In genomic region chr20:25149986-25150385, GRCh38 we compare ENCODE assay signal across 18 cellular contexts.
"Had no signal": no experiment of that assay in that cellular context is flagged by ENCODE, and none has a peak within 500 bp of the region (broad histone marks: within the 10 kb centered on the region; RNA-seq: fewer than 3 reads in every experiment).

No MANE protein-coding gene starts in this region.

- H3K4me1 Mint-ChIP-seq: mesothelial cell of epicardium had no signal

- H3K27me3 ChIP-seq: body of pancreas had no signal

- H3K36me3 ChIP-seq: lower lobe of right lung, upper lobe of right lung had no signal

- H3K4me3 Mint-ChIP-seq: activated CD4-positive, alpha-beta T cell treated with anti-CD3 and anti-CD28 coated beads, Interleukin-2, amount 10 ng/mL, durations not matched to agents 7 days and 5 days; activated naive CD4-positive, alpha-beta T cell treated with anti-CD3 and anti-CD28 coated beads, Interleukin-2, amount 10 ng/mL, durations not matched to agents 7 days and 5 days; mesothelial cell of epicardium; stimulated activated naive CD8-positive, alpha-beta T cell treated with anti-CD3 and anti-CD28 coated beads, Interleukin-15, Interleukin-2, amounts not matched to agents 100 ng/mL and 50 ng/mL, for 24 hours; T-helper 1 cell treated with Interleukin-12 subunit alpha and Interleukin-12 subunit beta and Interleukin-4 antibody, amounts not matched to agents 30 μg/mL and 1 μg/mL, for 36 hours; WTC11 had no signal

- H3K9me3 ChIP-seq: body of pancreas, lower lobe of right lung, upper lobe of right lung had no signal

- H3K27ac Mint-ChIP-seq: activated CD4-positive, alpha-beta T cell treated with anti-CD3 and anti-CD28 coated beads, Interleukin-2, amount 10 ng/mL, durations not matched to agents 7 days and 5 days; activated naive CD4-positive, alpha-beta T cell treated with anti-CD3 and anti-CD28 coated beads, Interleukin-2, amount 10 ng/mL, durations not matched to agents 7 days and 5 days; activated T-helper 2 cell treated with anti-CD3 and anti-CD28 coated beads, Interferon-gamma antibody, Interleukin-2, Interleukin-4, amounts not matched to agents 10 μg/mL and 5 μg/mL and 100 μg/mL, durations not matched to agents 14 hours and 24 hours and 36 hours; immature natural killer cell; mesothelial cell of epicardium; stimulated activated naive CD8-positive, alpha-beta T cell treated with anti-CD3 and anti-CD28 coated beads, Interleukin-15, Interleukin-2, amounts not matched to agents 100 ng/mL and 50 ng/mL, for 24 hours; T-helper 1 cell treated with Interleukin-12 subunit alpha and Interleukin-12 subunit beta and Interleukin-4 antibody, amounts not matched to agents 30 μg/mL and 1 μg/mL, for 36 hours; WTC11 had no signal

- H3K27ac ChIP-seq: body of pancreas, lower lobe of right lung, upper lobe of right lung had no signal

- H3K4me3 ChIP-seq: body of pancreas, lower lobe of right lung, upper lobe of right lung had no signal

- H3K36me3 Mint-ChIP-seq: activated naive CD4-positive, alpha-beta T cell treated with anti-CD3 and anti-CD28 coated beads, Interleukin-2, amount 10 ng/mL, durations not matched to agents 7 days and 5 days; mesothelial cell of epicardium; WTC11 had no signal

- ATAC-seq: body of pancreas, esophagus mucosa, left cardiac atrium, lower lobe of right lung, upper lobe of right lung, WTC11 had no signal

- FAIRE-seq: endometrium had no signal

- DNase-seq: activated CD4-positive, alpha-beta T cell treated with anti-CD3 and anti-CD28 coated beads, Interleukin-2, amount 10 ng/mL, durations not matched to agents 7 days and 5 days; activated naive CD4-positive, alpha-beta T cell treated with anti-CD3 and anti-CD28 coated beads, Interleukin-2, amount 10 ng/mL, durations not matched to agents 7 days and 5 days; body of pancreas; hypothalamus; immature natural killer cell; left cardiac atrium; lower lobe of right lung; naive B cell; stimulated activated CD4-positive, alpha-beta T cell treated with anti-CD3 and anti-CD28 coated beads, Interleukin-4, amount 100 ng/mL, for 1 hour; stimulated activated CD8-positive, alpha-beta memory T cell treated with anti-CD3 and anti-CD28 coated beads, Interleukin-4, amount 100 ng/mL, for 48 hours; upper lobe of right lung had no signal

- H3K9me3 Mint-ChIP-seq: activated CD4-positive, alpha-beta T cell treated with anti-CD3 and anti-CD28 coated beads, Interleukin-2, amount 10 ng/mL, durations not matched to agents 7 days and 5 days; activated naive CD4-positive, alpha-beta T cell treated with anti-CD3 and anti-CD28 coated beads, Interleukin-2, amount 10 ng/mL, durations not matched to agents 7 days and 5 days; activated T-helper 2 cell treated with anti-CD3 and anti-CD28 coated beads, Interferon-gamma antibody, Interleukin-2, Interleukin-4, amounts not matched to agents 10 μg/mL and 5 μg/mL and 100 μg/mL, durations not matched to agents 14 hours and 24 hours and 36 hours; immature natural killer cell; mesothelial cell of epicardium; stimulated activated naive CD8-positive, alpha-beta T cell treated with anti-CD3 and anti-CD28 coated beads, Interleukin-15, Interleukin-2, amounts not matched to agents 100 ng/mL and 50 ng/mL, for 24 hours; T-helper 1 cell treated with Interleukin-12 subunit alpha and Interleukin-12 subunit beta and Interleukin-4 antibody, amounts not matched to agents 30 μg/mL and 1 μg/mL, for 36 hours; WTC11 had no signal
